In the genomic region with DNA sequence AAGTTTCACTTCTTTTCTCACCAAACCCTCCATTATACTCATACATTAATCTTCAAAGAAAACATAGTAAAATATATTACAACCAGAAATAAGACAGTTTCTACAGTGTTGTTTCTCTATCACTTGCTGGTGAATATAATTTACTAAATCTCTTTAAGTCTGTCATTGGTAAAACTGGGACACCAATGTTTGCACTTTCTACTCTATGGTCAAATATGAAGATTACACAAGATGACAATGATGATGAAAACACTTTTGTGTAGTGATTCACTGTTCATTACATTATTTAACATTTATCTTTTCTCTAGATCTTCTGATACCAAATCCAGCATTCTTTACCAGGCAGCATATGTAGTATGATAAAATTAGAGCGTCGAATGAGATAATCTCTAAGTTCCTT, we compare ENCODE assay signal across 6 cellular contexts.
"Had no signal": no experiment of that assay in that cellular context is flagged by ENCODE, and none has a peak within 500 bp of the region (broad histone marks: within the 10 kb centered on the region; RNA-seq: fewer than 3 reads in every experiment).

No MANE protein-coding gene starts in this region.

- H3K4me3 ChIP-seq: GM12878 had no signal

- FAIRE-seq: G401.6, GM12878, GM12891, GM12892 had no signal

- DNase-seq: GDM1, GF-D8 had no signal
